14 cellular contexts compared by ENCODE assay signal in genomic region chr10:86661161-86662025, GRCh38. TPM values are rescaled to one million over a fixed set of nuclear protein-coding genes. Genes with fewer than 3 reads are reported as not detected.
DNase-seq lines count a peak whose midpoint lies in the region; ATAC-seq and TF ChIP-seq lines count a peak whose summit lies in the region.
"Had no signal": no experiment of that assay in that cellular context is flagged by ENCODE, and none has a peak within 500 bp of the region (broad histone marks: within the 10 kb centered on the region; RNA-seq: fewer than 3 reads in every experiment).

No MANE protein-coding gene starts in this region.

- peak; percentile 53 for ATAC-seq in body of pancreas
- peak; percentile 43 to 60 for ATAC-seq in left cardiac atrium
- no peak for ATAC-seq in GM18907 (IDR thresholded peaks at IDR 0.05; ENCODE audit: unreplicated experiment)
- ATAC-seq: HCT116; stimulated activated naive B cell treated with anti-CD40 and anti-IgM and Interleukin-4, amounts not matched to agents 10 μg/mL and 1 μg/mL and 100 μg/mL, for 72 hours had no signal

- DNase-seq in HPDE6-E6E7 (ENCODE audit: extremely low spot score) (peak; percentile 61), body of pancreas (peak; percentile 32 to 79 (median 58)), left cardiac atrium (peak; percentile 83), sigmoid colon (peak; percentile 71), Kasumi-1 (lab: John Stamatoyannopoulos, UW) (no peak), iPS-NIHi7 (ENCODE audit: extremely low spot score) (no peak)
- DNase-seq: COR-L47; stimulated activated CD4-positive, alpha-beta T cell treated with anti-CD3 and anti-CD28 coated beads, Interleukin-1b, Interleukin-23, amount 100 ng/mL, for 48 hours; stimulated activated naive B cell treated with anti-CD40 and anti-IgM and Interleukin-4, amounts not matched to agents 10 μg/mL and 1 μg/mL and 100 μg/mL, for 72 hours had no signal

- intact Hi-C loops in body of pancreas (cut with DNase I) (no loop called here), left cardiac atrium (cut with DNase I) (no loop called here), sigmoid colon (cut with DNase I) (no loop called here)

- WGBS in body of pancreas, 2 donors: 69 to 82% methylated on average over 10 to 16 of the region's 17 CpGs
- WGBS in sigmoid colon, 2 donors: 79 to 85% methylated on average over 17 of the region's 17 CpGs

- no peak overlapping the region for H3K4me3 ChIP-seq in body of pancreas
- H3K4me3 ChIP-seq in sigmoid colon: no peak overlapping the region

- TF ChIP-seq POLR2A in body of pancreas (IDR thresholded peaks at IDR 0.05) (no peak), sigmoid colon (IDR thresholded peaks at IDR 0.05) (no peak)

- H3K27ac ChIP-seq in body of pancreas: no peak overlapping the region
- H3K27ac ChIP-seq in sigmoid colon: peak overlapping the region in 3 of 4 donors; percentile 18 to 58 (median 44)

- TF ChIP-seq CTCF in body of pancreas (IDR thresholded peaks at IDR 0.05) (no peak), sigmoid colon (IDR thresholded peaks at IDR 0.05) (no peak)

- H3K27me3 ChIP-seq in body of pancreas: no peaks in the 10 kb centered on the region
- H3K27me3 ChIP-seq in sigmoid colon: no peaks in the 10 kb centered on the region

- peaks cover 6% of the 10 kb centered on the region for H3K4me1 ChIP-seq in body of pancreas
- peaks cover 0 to 34% (median 26%) of the 10 kb centered on the region in 4 donors for H3K4me1 ChIP-seq in sigmoid colon

- no peaks in the 10 kb centered on the region for H3K9me3 ChIP-seq in body of pancreas
- no peaks in the 10 kb centered on the region for H3K9me3 ChIP-seq in sigmoid colon

- H3K36me3 ChIP-seq in body of pancreas (replicated peaks in 1 of 2; ENCODE audit: insufficient read depth in 1 of 2, low read depth in 2 of 2): no peaks in the 10 kb centered on the region
- H3K36me3 ChIP-seq in sigmoid colon: no peaks in the 10 kb centered on the region

- no peak for TF ChIP-seq EP300 in sigmoid colon (IDR thresholded peaks at IDR 0.05)

RNA-seq across cellular contexts. Expression of gene LDB3, which starts 6.9 kb away (rescaled TPM):
- under 1 TPM; 0.66 to 0.78 TPM for total RNA-seq in body of pancreas
- total RNA-seq in left cardiac atrium: 100 to 1,000 TPM; 585 to 779 TPM
- 10 to 100 TPM; 13.2 to 42.1 (median 22.4) TPM for total RNA-seq in sigmoid colon
- 1 to 10 TPM; 1.2 to 1.9 (median 1.8) TPM for polyA plus RNA-seq in sigmoid colon
- total RNA-seq: endothelial cell of umbilical vein had no signal
- polyA plus RNA-seq: endothelial cell of umbilical vein had no signal

RNA-seq across cellular contexts. Expression of gene OPN4, which starts 7.0 kb away (rescaled TPM):
- total RNA-seq in body of pancreas (not detected), left cardiac atrium (under 1 TPM; 0.12 to 0.18 TPM), sigmoid colon (not detected)
- under 1 TPM in 1 of 3 donors, not detected in 2; 0.04 TPM for polyA plus RNA-seq in sigmoid colon
- total RNA-seq: endothelial cell of umbilical vein had no signal
- polyA plus RNA-seq: endothelial cell of umbilical vein, IgD-negative memory B cell, keratinocyte had no signal

Comparison
In these comparisons a context has a peak if more than half of its experiments do, and no peak if none do; other contexts are left out.
1. DNase-seq: peak in HPDE6-E6E7 (single experiment), body of pancreas (4 of 4), left cardiac atrium (single experiment) and sigmoid colon (single experiment); none in Kasumi-1 (0 of 2) and iPS-NIHi7 (single experiment).
2. H3K27ac ChIP-seq: peak in sigmoid colon (3 of 4); none in body of pancreas (0 of 4).
3. RNA of gene LDB3, which starts 6.9 kb away (total RNA-seq): 585 to 779 TPM in left cardiac atrium; 13.2 to 42.1 TPM in sigmoid colon and 0.66 to 0.78 TPM in body of pancreas; every median in the first group is over 10 times any median in the second.